Comparison of ENCODE assay signal across 11 cellular contexts in the genomic region with DNA sequence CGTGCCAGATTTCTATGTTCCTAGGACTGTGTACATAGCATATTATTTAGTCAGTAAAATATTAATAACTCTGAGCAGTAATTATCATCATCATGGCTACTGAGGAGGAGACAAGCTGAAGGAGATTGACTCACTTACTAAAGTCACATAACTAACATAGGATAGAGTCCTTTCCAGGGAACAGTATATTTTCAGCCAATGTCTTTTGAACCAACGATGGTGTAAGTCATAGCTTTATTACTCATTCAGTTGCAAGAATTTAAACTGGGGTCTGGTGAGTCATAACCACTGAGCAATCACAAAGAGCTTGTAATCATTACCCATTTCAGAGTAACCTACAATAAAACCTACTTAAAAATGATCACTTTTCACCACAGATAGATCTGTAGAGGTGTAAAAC.
DNase-seq lines count a peak whose midpoint lies in the region; ATAC-seq and TF ChIP-seq lines count a peak whose summit lies in the region.
"Had no signal": no experiment of that assay in that cellular context is flagged by ENCODE, and none has a peak within 500 bp of the region (broad histone marks: within the 10 kb centered on the region; RNA-seq: fewer than 3 reads in every experiment).

No MANE protein-coding gene starts in this region.

- DNase-seq in AG04450 (ENCODE audit: low read depth, low spot score) (peak; percentile 63), NCI-H226 (peak; percentile 80), fibroblast of pulmonary artery (ENCODE audit: low read depth) (peak; percentile 76), NCI-H2107 (lab: John Stamatoyannopoulos, UW) (no peak), WERI-Rb-1 (no peak), HAP-1 (ENCODE audit: low spot score in 2 of 2) (no peak)
- DNase-seq: left ventricle myocardium inferior, NCI-H774 had no signal

- H3K36me3 ChIP-seq in HEK293 (ENCODE audit: control insufficient read depth in 2 of 2, insufficient read depth in 1 of 2, low read length in 2 of 2) (no peaks in the 10 kb centered on the region), WERI-Rb-1 (no peaks in the 10 kb centered on the region), HAP-1 (replicated peaks) (no peaks in the 10 kb centered on the region)
- H3K36me3 ChIP-seq: left ventricle myocardium inferior had no signal

- ATAC-seq in GM19455 (IDR thresholded peaks at IDR 0.05; ENCODE audit: unreplicated experiment): no peak

- H3K27ac ChIP-seq in AG04450 (ENCODE audit: low read depth, low read length) (no peak overlapping the region), HEK293 (ENCODE audit: extremely low read depth, low read depth, low read length) (no peak overlapping the region), WERI-Rb-1 (no peak overlapping the region)
- H3K27ac ChIP-seq: C4-2B, left ventricle myocardium inferior had no signal

- H3K4me1 ChIP-seq in HEK293 (ENCODE audit: control insufficient read depth, insufficient read depth, low read length) (no peaks in the 10 kb centered on the region), HAP-1 (no peaks in the 10 kb centered on the region)
- H3K4me1 ChIP-seq: left ventricle myocardium inferior had no signal

- CTCF ChIA-PET in AG04450 (lab: Charles Lee) (no interaction called here), HEK293 (lab: Yijun Ruan, JAX) (no interaction called here)

- POLR2A ChIA-PET in AG04450 (lab: Yijun Ruan, JAX) (no interaction called here), HEK293 (lab: Yijun Ruan, JAX) (no interaction called here)

- H3K27me3 ChIP-seq in AG04450 (ENCODE audit: control insufficient read depth, insufficient read depth, low read length) (no peaks in the 10 kb centered on the region), WERI-Rb-1 (ENCODE audit: insufficient read depth, low read depth, severe bottlenecking) (no peaks in the 10 kb centered on the region), HAP-1 (ENCODE audit: low read depth) (no peaks in the 10 kb centered on the region)

- TF ChIP-seq CTCF in AG04450 (IDR thresholded peaks at IDR 0.05; ENCODE audit: low read depth, low read length) (no peak), HEK293 (tag by site-specific recombination; IDR thresholded peaks at IDR 0.05) (no peak), fibroblast of pulmonary artery (IDR thresholded peaks at IDR 0.05; ENCODE audit: low read length, missing control alignments) (no peak), WERI-Rb-1 (IDR thresholded peaks at IDR 0.05; ENCODE audit: low read depth, low read length) (no peak)

- in situ Hi-C loops in HAP-1 (cut with MboI; ENCODE audit: low sequenced_read_pairs): no loop called here

- H3K9me3 ChIP-seq in AG04450 (ENCODE audit: control insufficient read depth, insufficient read depth, low read length) (no peaks in the 10 kb centered on the region), HEK293 (ENCODE audit: control insufficient read depth, insufficient read depth, low read depth, low read length) (no peaks in the 10 kb centered on the region), WERI-Rb-1 (ENCODE audit: severe bottlenecking) (no peaks in the 10 kb centered on the region), HAP-1 (no peaks in the 10 kb centered on the region)
- H3K9me3 ChIP-seq: left ventricle myocardium inferior had no signal

- no peak overlapping the region for H3K4me3 ChIP-seq in AG04450 (ENCODE audit: low read depth, low read length)
- no peak overlapping the region for H3K4me3 ChIP-seq in HEK293 (ENCODE audit: low read depth, low read length)
- no peak overlapping the region for H3K4me3 ChIP-seq in fibroblast of pulmonary artery (replicated peaks; ENCODE audit: low read depth, low read length)
- H3K4me3 ChIP-seq in WERI-Rb-1 (ENCODE audit: low read depth, low read length): no peak overlapping the region
- no peak overlapping the region for H3K4me3 ChIP-seq in HAP-1
- H3K4me3 ChIP-seq: left ventricle myocardium inferior had no signal

TF ChIP-seq in HEK293, 187 proteins besides CTCF, POLR2A, EP300 and RAD21:
- TF ChIP-seq ZNF184 (tag by site-specific recombination; IDR thresholded peaks at IDR 0.05) (no peak), SETDB1 (IDR thresholded peaks at IDR 0.05; ENCODE audit: insufficient read length, low read length) (peak; percentile 79)

Comparison
In these comparisons a context has a peak if more than half of its experiments do, and no peak if none do; other contexts are left out.
1. DNase-seq: peak in AG04450 (single experiment), NCI-H226 (single experiment) and fibroblast of pulmonary artery (single experiment); none in NCI-H2107 (single experiment), WERI-Rb-1 (single experiment) and HAP-1 (0 of 2).